ENCODE assay signal across 1 cellular context in genomic region chr9:124309665-124310064, GRCh38.
TF ChIP-seq lines count a peak whose summit lies in the region.

No MANE protein-coding gene starts in this region.

TF ChIP-seq in HEK293, 187 proteins besides CTCF, POLR2A, EP300 and RAD21 (continued from another document and continues in another):
- TF ChIP-seq, protein P1, sequence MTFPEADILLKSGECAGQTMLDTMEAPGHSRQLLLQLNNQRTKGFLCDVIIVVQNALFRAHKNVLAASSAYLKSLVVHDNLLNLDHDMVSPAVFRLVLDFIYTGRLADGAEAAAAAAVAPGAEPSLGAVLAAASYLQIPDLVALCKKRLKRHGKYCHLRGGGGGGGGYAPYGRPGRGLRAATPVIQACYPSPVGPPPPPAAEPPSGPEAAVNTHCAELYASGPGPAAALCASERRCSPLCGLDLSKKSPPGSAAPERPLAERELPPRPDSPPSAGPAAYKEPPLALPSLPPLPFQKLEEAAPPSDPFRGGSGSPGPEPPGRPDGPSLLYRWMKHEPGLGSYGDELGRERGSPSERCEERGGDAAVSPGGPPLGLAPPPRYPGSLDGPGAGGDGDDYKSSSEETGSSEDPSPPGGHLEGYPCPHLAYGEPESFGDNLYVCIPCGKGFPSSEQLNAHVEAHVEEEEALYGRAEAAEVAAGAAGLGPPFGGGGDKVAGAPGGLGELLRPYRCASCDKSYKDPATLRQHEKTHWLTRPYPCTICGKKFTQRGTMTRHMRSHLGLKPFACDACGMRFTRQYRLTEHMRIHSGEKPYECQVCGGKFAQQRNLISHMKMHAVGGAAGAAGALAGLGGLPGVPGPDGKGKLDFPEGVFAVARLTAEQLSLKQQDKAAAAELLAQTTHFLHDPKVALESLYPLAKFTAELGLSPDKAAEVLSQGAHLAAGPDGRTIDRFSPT (tag by site-specific recombination; IDR thresholded peaks at IDR 0.05) = peak; percentile 81
- TF ChIP-seq ZNF350 (tag by site-specific recombination; IDR thresholded peaks at IDR 0.05) (no peak), BCL11B (tag by site-specific recombination; IDR thresholded peaks at IDR 0.05; ENCODE audit: low read depth) (no peak), ZNF544 (tag by site-specific recombination; IDR thresholded peaks at IDR 0.05) (no peak), PRDM4 (tag by site-specific recombination; IDR thresholded peaks at IDR 0.05) (no peak), ZNF629 (tag by site-specific recombination; IDR thresholded peaks at IDR 0.05) (peak; percentile 48; the same call in 1 of the 2 replicates), ZNF658 (tag by site-specific recombination; IDR thresholded peaks at IDR 0.05) (no peak), KLF17 (tag by site-specific recombination; IDR thresholded peaks at IDR 0.05) (0 out of 2 replicates have a peak, but pooled peaks have one; percentile 25), ZFHX2 (tag by site-specific recombination; conservative IDR thresholded peaks at IDR 0.05) (no peak), ZBTB7A (tag by site-specific recombination; IDR thresholded peaks at IDR 0.05; ENCODE audit: low read depth) (no peak), ZNF707 (tag by site-specific recombination; IDR thresholded peaks at IDR 0.05) (no peak), ZFP69B (tag by site-specific recombination; IDR thresholded peaks at IDR 0.05) (no peak), WT1 (tag by site-specific recombination; IDR thresholded peaks at IDR 0.05) (no peak), YY1 (tag by site-specific recombination; IDR thresholded peaks at IDR 0.05) (no peak), AEBP2 (tag by site-specific recombination; IDR thresholded peaks at IDR 0.05; ENCODE audit: borderline replicate concordance) (no peak), KLF16 (tag by site-specific recombination; IDR thresholded peaks at IDR 0.05) (no peak), ZNF121 (tag by site-specific recombination; IDR thresholded peaks at IDR 0.05) (no peak), ZNF473 (tag by site-specific recombination; IDR thresholded peaks at IDR 0.05) (no peak), ZNF449 (tag by site-specific recombination; IDR thresholded peaks at IDR 0.05) (no peak), ZNF140 (tag by site-specific recombination; IDR thresholded peaks at IDR 0.05) (no peak), ZSCAN16 (tag by site-specific recombination; IDR thresholded peaks at IDR 0.05) (no peak), ZSCAN30 (tag by site-specific recombination; IDR thresholded peaks at IDR 0.05) (no peak), ZNF16 (tag by site-specific recombination; IDR thresholded peaks at IDR 0.05; ENCODE audit: low read depth) (no peak), ZNF624 (tag by site-specific recombination; IDR thresholded peaks at IDR 0.05) (no peak), ZNF223 (tag by site-specific recombination; IDR thresholded peaks at IDR 0.05) (no peak), ZNF394 (tag by site-specific recombination; IDR thresholded peaks at IDR 0.05; ENCODE audit: borderline replicate concordance) (no peak), ZNF558 (tag by site-specific recombination; IDR thresholded peaks at IDR 0.05) (no peak), ZIC2 (tag by site-specific recombination; IDR thresholded peaks at IDR 0.05) (no peak), PBX3 (CRISPR knock-in tag; IDR thresholded peaks at IDR 0.05) (no peak), ZNF660 (tag by site-specific recombination; IDR thresholded peaks at IDR 0.05) (peak; percentile 48; the same call in 1 of the 2 replicates), ZFP37 (tag by site-specific recombination; IDR thresholded peaks at IDR 0.05) (peak; percentile 33; the same call in 1 of the 2 replicates), EGR2 (tag by site-specific recombination; IDR thresholded peaks at IDR 0.05; ENCODE audit: low read depth) (no peak), KLF8 (tag by site-specific recombination; IDR thresholded peaks at IDR 0.05) (0 out of 2 replicates have a peak, but pooled peaks have one; percentile 37), GFI1B (tag by site-specific recombination; IDR thresholded peaks at IDR 0.05) (no peak), ZNF214 (tag by site-specific recombination; IDR thresholded peaks at IDR 0.05; ENCODE audit: borderline replicate concordance) (no peak), MEIS1 (CRISPR knock-in tag; IDR thresholded peaks at IDR 0.05; ENCODE audit: borderline replicate concordance) (no peak), ZNF501 (tag by site-specific recombination; IDR thresholded peaks at IDR 0.05) (no peak), ZXDB (tag by site-specific recombination; IDR thresholded peaks at IDR 0.05) (no peak), ZNF785 (tag by site-specific recombination; IDR thresholded peaks at IDR 0.05) (no peak), SP3 (tag by site-specific recombination; IDR thresholded peaks at IDR 0.05) (no peak), ZNF701 (tag by site-specific recombination; IDR thresholded peaks at IDR 0.05) (no peak), ZNF366 (tag by site-specific recombination; conservative IDR thresholded peaks at IDR 0.05) (no peak)
- TF ChIP-seq, protein P2, sequence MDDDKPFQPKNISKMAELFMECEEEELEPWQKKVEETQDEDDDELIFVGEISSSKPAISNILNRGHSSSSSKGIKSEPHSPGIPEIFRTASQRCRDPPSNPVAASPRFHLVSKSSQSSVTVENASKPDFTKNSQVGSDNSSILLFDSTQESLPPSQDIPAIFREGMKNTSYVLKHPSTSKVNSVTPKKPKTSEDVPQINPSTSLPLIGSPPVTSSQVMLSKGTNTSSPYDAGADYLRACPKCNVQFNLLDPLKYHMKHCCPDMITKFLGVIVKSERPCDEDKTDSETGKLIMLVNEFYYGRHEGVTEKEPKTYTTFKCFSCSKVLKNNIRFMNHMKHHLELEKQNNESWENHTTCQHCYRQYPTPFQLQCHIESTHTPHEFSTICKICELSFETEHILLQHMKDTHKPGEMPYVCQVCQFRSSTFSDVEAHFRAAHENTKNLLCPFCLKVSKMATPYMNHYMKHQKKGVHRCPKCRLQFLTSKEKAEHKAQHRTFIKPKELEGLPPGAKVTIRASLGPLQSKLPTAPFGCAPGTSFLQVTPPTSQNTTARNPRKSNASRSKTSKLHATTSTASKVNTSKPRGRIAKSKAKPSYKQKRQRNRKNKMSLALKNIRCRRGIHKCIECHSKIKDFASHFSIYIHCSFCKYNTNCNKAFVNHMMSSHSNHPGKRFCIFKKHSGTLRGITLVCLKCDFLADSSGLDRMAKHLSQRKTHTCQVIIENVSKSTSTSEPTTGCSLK (tag by site-specific recombination; IDR thresholded peaks at IDR 0.05) = no peak
- TF ChIP-seq, protein P3, sequence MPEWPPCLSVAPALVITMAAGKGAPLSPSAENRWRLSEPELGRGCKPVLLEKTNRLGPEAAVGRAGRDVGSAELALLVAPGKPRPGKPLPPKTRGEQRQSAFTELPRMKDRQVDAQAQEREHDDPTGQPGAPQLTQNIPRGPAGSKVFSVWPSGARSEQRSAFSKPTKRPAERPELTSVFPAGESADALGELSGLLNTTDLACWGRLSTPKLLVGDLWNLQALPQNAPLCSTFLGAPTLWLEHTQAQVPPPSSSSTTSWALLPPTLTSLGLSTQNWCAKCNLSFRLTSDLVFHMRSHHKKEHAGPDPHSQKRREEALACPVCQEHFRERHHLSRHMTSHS (tag by site-specific recombination; IDR thresholded peaks at IDR 0.05) = no peak
- TF ChIP-seq, protein P4, sequence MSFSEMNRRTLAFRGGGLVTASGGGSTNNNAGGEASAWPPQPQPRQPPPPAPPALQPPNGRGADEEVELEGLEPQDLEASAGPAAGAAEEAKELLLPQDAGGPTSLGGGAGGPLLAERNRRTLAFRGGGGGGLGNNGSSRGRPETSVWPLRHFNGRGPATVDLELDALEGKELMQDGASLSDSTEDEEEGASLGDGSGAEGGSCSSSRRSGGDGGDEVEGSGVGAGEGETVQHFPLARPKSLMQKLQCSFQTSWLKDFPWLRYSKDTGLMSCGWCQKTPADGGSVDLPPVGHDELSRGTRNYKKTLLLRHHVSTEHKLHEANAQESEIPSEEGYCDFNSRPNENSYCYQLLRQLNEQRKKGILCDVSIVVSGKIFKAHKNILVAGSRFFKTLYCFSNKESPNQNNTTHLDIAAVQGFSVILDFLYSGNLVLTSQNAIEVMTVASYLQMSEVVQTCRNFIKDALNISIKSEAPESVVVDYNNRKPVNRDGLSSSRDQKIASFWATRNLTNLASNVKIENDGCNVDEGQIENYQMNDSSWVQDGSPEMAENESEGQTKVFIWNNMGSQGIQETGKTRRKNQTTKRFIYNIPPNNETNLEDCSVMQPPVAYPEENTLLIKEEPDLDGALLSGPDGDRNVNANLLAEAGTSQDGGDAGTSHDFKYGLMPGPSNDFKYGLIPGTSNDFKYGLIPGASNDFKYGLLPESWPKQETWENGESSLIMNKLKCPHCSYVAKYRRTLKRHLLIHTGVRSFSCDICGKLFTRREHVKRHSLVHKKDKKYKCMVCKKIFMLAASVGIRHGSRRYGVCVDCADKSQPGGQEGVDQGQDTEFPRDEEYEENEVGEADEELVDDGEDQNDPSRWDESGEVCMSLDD (tag by site-specific recombination; IDR thresholded peaks at IDR 0.05) = no peak
- TF ChIP-seq, protein P5, sequence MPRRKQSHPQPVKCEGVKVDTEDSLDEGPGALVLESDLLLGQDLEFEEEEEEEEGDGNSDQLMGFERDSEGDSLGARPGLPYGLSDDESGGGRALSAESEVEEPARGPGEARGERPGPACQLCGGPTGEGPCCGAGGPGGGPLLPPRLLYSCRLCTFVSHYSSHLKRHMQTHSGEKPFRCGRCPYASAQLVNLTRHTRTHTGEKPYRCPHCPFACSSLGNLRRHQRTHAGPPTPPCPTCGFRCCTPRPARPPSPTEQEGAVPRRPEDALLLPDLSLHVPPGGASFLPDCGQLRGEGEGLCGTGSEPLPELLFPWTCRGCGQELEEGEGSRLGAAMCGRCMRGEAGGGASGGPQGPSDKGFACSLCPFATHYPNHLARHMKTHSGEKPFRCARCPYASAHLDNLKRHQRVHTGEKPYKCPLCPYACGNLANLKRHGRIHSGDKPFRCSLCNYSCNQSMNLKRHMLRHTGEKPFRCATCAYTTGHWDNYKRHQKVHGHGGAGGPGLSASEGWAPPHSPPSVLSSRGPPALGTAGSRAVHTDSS (tag by site-specific recombination; IDR thresholded peaks at IDR 0.05) = no peak
- TF ChIP-seq, protein P6, sequence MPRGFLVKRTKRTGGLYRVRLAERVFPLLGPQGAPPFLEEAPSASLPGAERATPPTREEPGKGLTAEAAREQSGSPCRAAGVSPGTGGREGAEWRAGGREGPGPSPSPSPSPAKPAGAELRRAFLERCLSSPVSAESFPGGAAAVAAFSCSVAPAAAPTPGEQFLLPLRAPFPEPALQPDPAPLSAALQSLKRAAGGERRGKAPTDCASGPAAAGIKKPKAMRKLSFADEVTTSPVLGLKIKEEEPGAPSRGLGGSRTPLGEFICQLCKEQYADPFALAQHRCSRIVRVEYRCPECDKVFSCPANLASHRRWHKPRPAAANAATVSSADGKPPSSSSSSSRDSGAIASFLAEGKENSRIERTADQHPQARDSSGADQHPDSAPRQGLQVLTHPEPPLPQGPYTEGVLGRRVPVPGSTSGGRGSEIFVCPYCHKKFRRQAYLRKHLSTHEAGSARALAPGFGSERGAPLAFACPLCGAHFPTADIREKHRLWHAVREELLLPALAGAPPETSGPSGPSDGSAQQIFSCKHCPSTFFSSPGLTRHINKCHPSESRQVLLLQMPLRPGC (tag by site-specific recombination; IDR thresholded peaks at IDR 0.05) = no peak
